8 cellular contexts compared by ENCODE assay signal in the genomic region with DNA sequence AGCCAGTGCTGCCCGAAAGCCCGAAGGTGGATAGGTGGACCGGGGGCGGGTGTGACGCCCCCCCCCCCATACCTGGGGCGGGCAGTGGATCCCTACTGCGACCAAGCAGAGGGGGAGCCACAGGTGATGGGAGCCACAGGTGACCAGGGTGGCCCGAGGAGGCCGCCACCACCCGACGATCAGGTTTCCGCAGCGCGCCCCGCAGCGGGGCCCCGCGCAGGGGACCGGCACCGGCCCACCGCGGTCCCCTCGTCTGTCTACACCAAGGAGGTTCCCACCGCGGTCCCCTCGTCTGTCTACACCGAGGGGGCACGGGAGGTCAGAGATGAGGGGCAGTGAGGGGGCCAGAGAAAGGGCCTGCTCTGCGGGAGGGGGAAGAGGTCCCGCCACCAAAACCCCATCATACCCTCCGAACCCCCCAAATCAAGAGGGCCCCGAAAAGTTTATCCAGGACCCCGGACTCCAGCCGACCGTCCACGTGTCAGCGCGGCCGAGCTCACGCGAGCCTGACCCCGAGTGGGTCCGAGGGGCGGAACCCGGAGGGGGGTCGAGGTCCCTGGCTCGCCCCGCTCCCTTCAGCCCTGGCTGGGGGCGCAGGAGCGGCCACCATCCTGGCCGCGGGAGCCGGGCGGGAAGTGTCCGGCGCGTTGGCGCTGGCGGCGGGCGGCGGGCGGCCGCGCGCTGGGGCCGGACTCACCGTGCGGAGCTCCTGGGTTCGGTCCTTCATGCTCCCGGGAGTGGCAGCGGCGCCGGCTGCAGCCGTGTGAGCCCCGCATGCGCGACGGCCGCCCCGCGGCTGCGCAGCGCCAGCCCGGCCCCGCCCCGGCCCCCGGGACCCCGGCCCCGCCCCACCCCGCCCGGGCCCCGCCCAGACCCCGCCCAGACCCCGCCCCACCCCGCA. TPM values are rescaled to one million over a fixed set of nuclear protein-coding genes. Genes with fewer than 3 reads are reported as not detected.
DNase-seq lines count a peak whose midpoint lies in the region; ATAC-seq, FAIRE-seq and TF ChIP-seq lines count a peak whose summit lies in the region.

TSS of gene STX1A (minus strand) at position 765 of the 901 bp plus-strand sequence. CDS start at position 727, 38 bp downstream.

- peak; percentile 77 for ATAC-seq in GM19372 (IDR thresholded peaks at IDR 0.05; ENCODE audit: low read depth, unreplicated experiment)
- ATAC-seq in activated naive CD4-positive, alpha-beta T cell treated with anti-CD3 and anti-CD28 coated beads, Interleukin-2, amount 50 U/mL, for 72 hours: peak; percentile 50 to 74

- intact Hi-C loops in CD14-positive monocyte (cut with micrococcal nuclease): loop anchor here in 1 of 2 donors (2.0 kb wide), 1 partner anchor 132 kb away; no protein-coding TSS in a partner anchor

- peaks cover 39% of the 10 kb centered on the region for H3K4me1 Mint-ChIP-seq in CD14-positive monocyte
- H3K4me1 Mint-ChIP-seq in glutamatergic neuron (ENCODE audit: low read depth, unreplicated experiment): peaks cover 7% of the 10 kb centered on the region

- H3K9ac ChIP-seq in parathyroid adenoma: no peak within 1 kb of the TSS

- H3K9me3 Mint-ChIP-seq in CD14-positive monocyte (peaks cover 0 to 23% (median 14%) of the 10 kb centered on the region in 7 donors), glutamatergic neuron (ENCODE audit: unreplicated experiment) (peaks cover 4% of the 10 kb centered on the region)
- no peaks in the 10 kb centered on the region for H3K9me3 Mint-ChIP-seq in activated naive CD4-positive, alpha-beta T cell treated with anti-CD3 and anti-CD28 coated beads, Interleukin-2, amount 50 U/mL, for 72 hours

- H3K4me2 ChIP-seq in parathyroid adenoma (ENCODE audit: low read length): peak within 1 kb of the TSS; percentile 87

- TF ChIP-seq CTCF in CD14-positive monocyte (IDR thresholded peaks at IDR 0.05) (no peak), glutamatergic neuron (IDR thresholded peaks at IDR 0.05; ENCODE audit: partially characterized antibody, unreplicated experiment) (no peak), parathyroid adenoma (IDR thresholded peaks at IDR 0.05) (no peak)

- H3K27ac ChIP-seq in parathyroid adenoma: no peak within 1 kb of the TSS

- FAIRE-seq in urothelium cell line (lab: Jason Lieb, UNC): no peak

- H3K27me3 Mint-ChIP-seq in CD14-positive monocyte (ENCODE audit: low read depth in 3 of 3): peaks cover 79 to 91% (median 82%) of the 10 kb centered on the region in 3 donors
- peaks cover 9% of the 10 kb centered on the region for H3K27me3 Mint-ChIP-seq in glutamatergic neuron (ENCODE audit: unreplicated experiment)

- H2AFZ ChIP-seq in parathyroid adenoma: peak within 1 kb of the TSS; percentile 77

- DNase-seq in CD14-positive monocyte (ENCODE audit: low spot score) (no peak), HT-29 (ENCODE audit: low spot score) (peak; percentile 72), SK-MEL-5 (ENCODE audit: low read depth, low spot score) (peak; percentile 74), glutamatergic neuron (peak; percentile 77), urothelium cell line (ENCODE audit: low spot score) (peak; percentile 92)
- peak; percentile 75 to 76 for DNase-seq in activated naive CD4-positive, alpha-beta T cell treated with anti-CD3 and anti-CD28 coated beads, Interleukin-2, amount 50 U/mL, for 72 hours (ENCODE audit: low spot score in 2 of 2)

- peak within 1 kb of the TSS; percentile 71 for H3K4me3 ChIP-seq in parathyroid adenoma (ENCODE audit: low read depth, low read length)

- in situ Hi-C loops in SK-MEL-5 (cut with HindIII; ENCODE audit: low pct_unique_long_range_greater_than_20kb, low sequenced_read_pairs): no loop called here

- no peaks in the 10 kb centered on the region for H3K36me3 ChIP-seq in parathyroid adenoma (ENCODE audit: control insufficient read depth, insufficient read depth, low read length)

- H3K36me3 Mint-ChIP-seq in CD14-positive monocyte (peaks cover 6 to 18% of the 10 kb centered on the region in 2 donors), glutamatergic neuron (ENCODE audit: unreplicated experiment) (no peaks in the 10 kb centered on the region)
- no peaks in the 10 kb centered on the region for H3K36me3 Mint-ChIP-seq in activated naive CD4-positive, alpha-beta T cell treated with anti-CD3 and anti-CD28 coated beads, Interleukin-2, amount 50 U/mL, for 72 hours

- peaks cover 19% of the 10 kb centered on the region for H3K4me1 ChIP-seq in parathyroid adenoma

- H3K9me3 ChIP-seq in parathyroid adenoma (ENCODE audit: control insufficient read depth, low read length): no peaks in the 10 kb centered on the region

- H3K27ac Mint-ChIP-seq in CD14-positive monocyte (peak within 1 kb of the TSS in 5 of 7 donors; percentile 30 to 91 (median 79)), glutamatergic neuron (ENCODE audit: unreplicated experiment) (peak within 1 kb of the TSS; percentile 70)
- H3K27ac Mint-ChIP-seq in activated naive CD4-positive, alpha-beta T cell treated with anti-CD3 and anti-CD28 coated beads, Interleukin-2, amount 50 U/mL, for 72 hours: peak within 1 kb of the TSS; percentile 50 to 65

- no peaks in the 10 kb centered on the region for H3K79me2 ChIP-seq in parathyroid adenoma

- H3K4me3 Mint-ChIP-seq in CD14-positive monocyte (peak within 1 kb of the TSS; percentile 82 to 92), glutamatergic neuron (ENCODE audit: unreplicated experiment) (peak within 1 kb of the TSS; percentile 84)

- no peaks in the 10 kb centered on the region for H3K27me3 ChIP-seq in parathyroid adenoma (ENCODE audit: control insufficient read depth, insufficient read depth, low read length)

RNA-seq across cellular contexts. Expression of gene STX1A, which starts in this region (rescaled TPM):
- under 1 TPM; 0.27 to 0.37 TPM for polyA plus RNA-seq in CD14-positive monocyte
- 61.6 and 71.7 TPM in 2 replicates for total RNA-seq in HT-29 (2014; rRNA removed; shearing (Covaris generic))
- total RNA-seq in SK-MEL-5 (2014; rRNA removed; shearing (Covaris generic)): 6.7 and 7.0 TPM in 2 replicates
- 8.5 and 10.2 TPM in 2 replicates for polyA plus RNA-seq in SK-MEL-5 (2015; cell fraction: cytosol; rRNA removed)
- 47.8 and 137 TPM in 2 replicates for polyA plus RNA-seq in SK-MEL-5 (2015; cell fraction: nucleus; rRNA removed)
- total RNA-seq in activated naive CD4-positive, alpha-beta T cell treated with anti-CD3 and anti-CD28 coated beads, Interleukin-2, amount 50 U/mL, for 72 hours: 10 to 100 TPM in 1 of 2 donors, 1 to 10 TPM in 1; 8.8 to 14.0 TPM
- total RNA-seq in glutamatergic neuron (ENCODE audit: unreplicated experiment): 119 TPM
